ENCODE assay signal across 19 cellular contexts in the genomic region with DNA sequence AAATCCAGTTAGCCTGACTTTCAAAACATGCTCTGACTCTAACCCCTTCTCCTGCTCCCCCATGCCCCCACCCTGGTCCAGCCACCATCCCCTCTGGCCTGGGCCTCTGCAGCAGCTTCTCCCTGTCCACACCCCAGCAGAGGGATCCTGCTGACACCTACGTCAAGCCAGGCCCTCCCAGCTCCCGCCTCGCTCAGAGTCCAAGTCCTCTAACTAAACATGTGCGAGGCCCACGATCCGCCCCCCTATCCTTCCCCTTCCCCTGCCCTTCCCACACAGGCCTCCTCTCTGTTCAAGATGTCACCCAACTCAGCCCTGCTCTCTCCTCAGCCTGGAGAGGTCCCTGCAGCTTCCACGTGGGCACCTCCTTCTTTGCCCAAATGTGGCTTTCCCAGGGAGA. TPM values are rescaled to one million over a fixed set of nuclear protein-coding genes. Genes with fewer than 3 reads are reported as not detected.
DNase-seq lines count a peak whose midpoint lies in the region; ATAC-seq and TF ChIP-seq lines count a peak whose summit lies in the region.
"Had no signal": no experiment of that assay in that cellular context is flagged by ENCODE, and none has a peak within 500 bp of the region (broad histone marks: within the 10 kb centered on the region; RNA-seq: fewer than 3 reads in every experiment).

No MANE protein-coding gene starts in this region.

- H3K36me3 ChIP-seq in CD8-positive, alpha-beta memory T cell (ENCODE audit: insufficient read depth, low read length), result peaks cover 38% of the 10 kb centered on the region
- no peaks in the 10 kb centered on the region for H3K36me3 ChIP-seq in ascending aorta
- H3K36me3 ChIP-seq: uterus had no signal

- H3K9me3 Mint-ChIP-seq in activated naive CD4-positive, alpha-beta T cell treated with anti-CD3 and anti-CD28 coated beads, Interleukin-2, amount 10 ng/mL, durations not matched to agents 7 days and 5 days, result no peaks in the 10 kb centered on the region
- H3K9me3 Mint-ChIP-seq in CD8-positive, alpha-beta memory T cell, result no peaks in the 10 kb centered on the region
- no peaks in the 10 kb centered on the region for H3K9me3 Mint-ChIP-seq in activated naive CD8-positive, alpha-beta T cell (ENCODE audit: low read depth)
- H3K9me3 Mint-ChIP-seq in natural killer cell treated with Interleukin-12 subunit alpha and Interleukin-12 subunit beta and Interleukin-15 and Interleukin-18, amount 100 ng/mL, for 72 hours, result no peaks in the 10 kb centered on the region
- H3K9me3 Mint-ChIP-seq: CD8-positive, alpha-beta T cell; IgD-negative memory B cell had no signal

- no peaks in the 10 kb centered on the region for H3K27me3 Mint-ChIP-seq in activated naive CD4-positive, alpha-beta T cell treated with anti-CD3 and anti-CD28 coated beads, Interleukin-2, amount 10 ng/mL, durations not matched to agents 7 days and 5 days
- H3K27me3 Mint-ChIP-seq in CD8-positive, alpha-beta memory T cell, result no peaks in the 10 kb centered on the region
- H3K27me3 Mint-ChIP-seq in activated naive CD8-positive, alpha-beta T cell, result no peaks in the 10 kb centered on the region
- no peaks in the 10 kb centered on the region for H3K27me3 Mint-ChIP-seq in natural killer cell treated with Interleukin-12 subunit alpha and Interleukin-12 subunit beta and Interleukin-15 and Interleukin-18, amount 100 ng/mL, for 72 hours
- H3K27me3 Mint-ChIP-seq: IgD-negative memory B cell had no signal

- H3K4me1 Mint-ChIP-seq in activated naive CD4-positive, alpha-beta T cell treated with anti-CD3 and anti-CD28 coated beads, Interleukin-2, amount 10 ng/mL, durations not matched to agents 7 days and 5 days, result peaks cover 61% of the 10 kb centered on the region
- peaks cover 58 to 85% (median 75%) of the 10 kb centered on the region in 3 donors for H3K4me1 Mint-ChIP-seq in CD8-positive, alpha-beta memory T cell
- peaks cover 58% of the 10 kb centered on the region for H3K4me1 Mint-ChIP-seq in activated naive CD8-positive, alpha-beta T cell (ENCODE audit: low read depth)
- H3K4me1 Mint-ChIP-seq in natural killer cell treated with Interleukin-12 subunit alpha and Interleukin-12 subunit beta and Interleukin-15 and Interleukin-18, amount 100 ng/mL, for 72 hours (ENCODE audit: low read depth in 2 of 2), result peaks cover 75 to 82% of the 10 kb centered on the region in 2 donors

- POLR2A ChIA-PET in CD8-positive, alpha-beta memory T cell (lab: Charles Lee), result interaction anchor here (1.6 kb wide), 1 partner anchor 7 kb away, joined by 3 read pairs; no protein-coding TSS in a partner anchor

- no peaks in the 10 kb centered on the region for H3K27me3 ChIP-seq in CD8-positive, alpha-beta memory T cell (ENCODE audit: insufficient read depth, low read length, poor library complexity, severe bottlenecking)
- H3K27me3 ChIP-seq in ascending aorta, result no peaks in the 10 kb centered on the region
- H3K27me3 ChIP-seq: heart left ventricle, uterus had no signal

- ATAC-seq in natural killer cell treated with Interleukin-12 subunit alpha and Interleukin-12 subunit beta and Interleukin-15 and Interleukin-18, amount 100 ng/mL, for 72 hours, result no peak
- ATAC-seq: CD8-positive, alpha-beta T cell had no signal

- CTCF ChIA-PET in activated naive CD4-positive, alpha-beta T cell treated with anti-CD3 and anti-CD28 coated beads, Interleukin-2, amount 10 ng/mL, durations not matched to agents 7 days and 5 days (lab: Charles Lee), result interaction anchor here (1.5 kb wide), 1 partner anchor 123 kb away, joined by 5 read pairs; no protein-coding TSS in a partner anchor
- CTCF ChIA-PET in CD8-positive, alpha-beta memory T cell (lab: Charles Lee), result interaction anchor here (1.5 kb wide), 1 partner anchor 28 kb away, joined by 3 read pairs; no protein-coding TSS in a partner anchor

- no peak overlapping the region for H3K4me3 ChIP-seq in CD8-positive, alpha-beta memory T cell (ENCODE audit: low read length)
- no peak overlapping the region for H3K4me3 ChIP-seq in ascending aorta
- H3K4me3 ChIP-seq: heart left ventricle, skin epidermis, uterus had no signal

- intact Hi-C loops in ascending aorta (cut with DNase I), result no loop called here

- in situ Hi-C loops in KBM-7 (cut with MboI; ENCODE audit: low pct_unique_long_range_greater_than_20kb, low sequenced_read_pairs), result no loop called here

- TF ChIP-seq CTCF in ascending aorta (IDR thresholded peaks at IDR 0.05), result no peak
- TF ChIP-seq CTCF in GM20000 (IDR thresholded peaks at IDR 0.05; ENCODE audit: extremely low read depth, missing control alignments), result no peak

- no peak overlapping the region for H3K4me3 Mint-ChIP-seq in activated naive CD4-positive, alpha-beta T cell treated with anti-CD3 and anti-CD28 coated beads, Interleukin-2, amount 10 ng/mL, durations not matched to agents 7 days and 5 days
- no peak overlapping the region for H3K4me3 Mint-ChIP-seq in CD8-positive, alpha-beta memory T cell
- H3K4me3 Mint-ChIP-seq in activated naive CD8-positive, alpha-beta T cell, result no peak overlapping the region
- H3K4me3 Mint-ChIP-seq in natural killer cell treated with Interleukin-12 subunit alpha and Interleukin-12 subunit beta and Interleukin-15 and Interleukin-18, amount 100 ng/mL, for 72 hours, result no peak overlapping the region
- H3K4me3 Mint-ChIP-seq: CD8-positive, alpha-beta T cell had no signal

- H3K27ac Mint-ChIP-seq in activated naive CD4-positive, alpha-beta T cell treated with anti-CD3 and anti-CD28 coated beads, Interleukin-2, amount 10 ng/mL, durations not matched to agents 7 days and 5 days, result peak overlapping the region; percentile 63
- peak overlapping the region; percentile 19 to 94 (median 69) for H3K27ac Mint-ChIP-seq in CD8-positive, alpha-beta memory T cell
- peak overlapping the region; percentile 77 for H3K27ac Mint-ChIP-seq in activated naive CD8-positive, alpha-beta T cell
- H3K27ac Mint-ChIP-seq in natural killer cell treated with Interleukin-12 subunit alpha and Interleukin-12 subunit beta and Interleukin-15 and Interleukin-18, amount 100 ng/mL, for 72 hours, result peak overlapping the region; percentile 65 to 91

- H3K27ac ChIP-seq in CD8-positive, alpha-beta memory T cell (ENCODE audit: low read depth, low read length), result no peak overlapping the region
- H3K27ac ChIP-seq in ascending aorta, result no peak overlapping the region
- H3K27ac ChIP-seq: heart left ventricle, skin epidermis, uterus had no signal

- H3K9me3 ChIP-seq in CD8-positive, alpha-beta memory T cell (ENCODE audit: low read length), result no peaks in the 10 kb centered on the region
- no peaks in the 10 kb centered on the region for H3K9me3 ChIP-seq in ascending aorta
- H3K9me3 ChIP-seq: heart left ventricle, uterus had no signal

- H3K36me3 Mint-ChIP-seq in activated naive CD4-positive, alpha-beta T cell treated with anti-CD3 and anti-CD28 coated beads, Interleukin-2, amount 10 ng/mL, durations not matched to agents 7 days and 5 days, result peaks cover 80% of the 10 kb centered on the region
- H3K36me3 Mint-ChIP-seq in CD8-positive, alpha-beta memory T cell, result peaks cover 15 to 85% (median 26%) of the 10 kb centered on the region in 3 donors
- H3K36me3 Mint-ChIP-seq in activated naive CD8-positive, alpha-beta T cell, result peaks cover 20% of the 10 kb centered on the region
- peaks cover 26% of the 10 kb centered on the region for H3K36me3 Mint-ChIP-seq in natural killer cell treated with Interleukin-12 subunit alpha and Interleukin-12 subunit beta and Interleukin-15 and Interleukin-18, amount 100 ng/mL, for 72 hours

- peaks cover 53% of the 10 kb centered on the region for H3K4me1 ChIP-seq in CD8-positive, alpha-beta memory T cell (ENCODE audit: insufficient read depth, low read length)
- no peaks in the 10 kb centered on the region for H3K4me1 ChIP-seq in ascending aorta
- H3K4me1 ChIP-seq: uterus had no signal

- no peak for DNase-seq in activated naive CD4-positive, alpha-beta T cell treated with anti-CD3 and anti-CD28 coated beads, Interleukin-2, amount 10 ng/mL, durations not matched to agents 7 days and 5 days
- DNase-seq in activated naive CD4-positive, alpha-beta T cell treated with anti-CD3 and anti-CD28 coated beads, Interleukin-2, amount 50 U/mL, for 16 hours, result no peak
- DNase-seq in CD8-positive, alpha-beta memory T cell, result no peak
- DNase-seq in natural killer cell treated with Interleukin-12 subunit alpha and Interleukin-12 subunit beta and Interleukin-15 and Interleukin-18, amount 100 ng/mL, for 72 hours (ENCODE audit: low spot score), result no peak
- no peak for DNase-seq in ascending aorta (ENCODE audit: low spot score in 2 of 2)
- DNase-seq in KBM-7, result no peak
- no peak for DNase-seq in GM20000 (ENCODE audit: low spot score)
- DNase-seq: CD8-positive, alpha-beta T cell; effector CD4-positive, alpha-beta T cell; erythroblast; heart left ventricle; NCI-H1105; NCI-H1930; occipital lobe; stimulated activated CD4-positive, alpha-beta T cell treated with anti-CD3 and anti-CD28 coated beads, Interleukin-1b, Interleukin-23, amount 100 ng/mL, for 48 hours; uterus had no signal

RNA-seq across cellular contexts. Expression of gene NFATC2, which starts 33.7 kb away (rescaled TPM):
- 10 to 100 TPM; 63.0 to 64.4 TPM for total RNA-seq in CD8-positive, alpha-beta memory T cell
- 52.1 TPM for polyA plus RNA-seq in CD8-positive, alpha-beta memory T cell
- total RNA-seq in natural killer cell treated with Interleukin-12 subunit alpha and Interleukin-12 subunit beta and Interleukin-15 and Interleukin-18, amount 100 ng/mL, for 72 hours, result 10 to 100 TPM; 83.3 to 97.1 TPM
- 7.9 TPM for total RNA-seq in ascending aorta
